ENCODE assay signal across 8 cellular contexts in the genomic region with DNA sequence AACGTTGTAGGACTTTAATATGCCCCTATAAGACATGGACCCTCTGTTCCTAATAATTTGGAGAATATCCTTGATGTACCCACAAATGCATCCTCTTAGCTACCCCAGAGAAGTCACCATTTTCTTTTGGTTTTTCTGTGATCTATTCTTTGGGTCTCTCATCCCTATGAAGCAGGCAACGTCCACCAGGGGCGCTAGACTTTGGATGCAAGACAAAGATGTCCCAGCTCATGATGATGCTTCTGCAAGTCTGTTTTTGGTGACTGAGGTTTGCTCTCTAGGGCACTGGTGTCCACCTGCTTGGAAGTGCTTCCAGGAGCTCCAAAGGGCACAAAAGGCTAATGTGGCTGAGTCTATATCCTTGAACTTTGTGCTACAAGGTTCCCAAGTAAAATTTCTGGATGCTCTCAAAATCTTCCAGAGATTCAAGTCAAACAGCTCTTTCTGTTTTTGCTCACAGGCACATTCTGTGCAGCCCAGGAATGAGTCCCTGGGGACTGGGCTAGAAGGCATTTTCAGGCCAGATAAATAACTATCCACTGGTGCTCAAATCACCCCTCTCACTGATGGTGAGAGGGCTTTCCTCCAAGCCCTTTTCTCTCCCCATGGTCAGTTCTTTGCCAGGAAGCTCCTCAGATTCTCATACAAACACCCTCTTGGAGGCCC.
DNase-seq lines count a peak whose midpoint lies in the region; ATAC-seq and TF ChIP-seq lines count a peak whose summit lies in the region.

No MANE protein-coding gene starts in this region.

- no peak overlapping the region for H2AFZ ChIP-seq in OCI-LY1 (ENCODE audit: low read length)

- H3K9ac ChIP-seq in OCI-LY1 (ENCODE audit: low read length): no peak overlapping the region

- no peak for TF ChIP-seq EP300 in ovary (IDR thresholded peaks at IDR 0.05)

- no peak for TF ChIP-seq POLR2A in ovary (IDR thresholded peaks at IDR 0.05)

- H3K9me2 ChIP-seq in OCI-LY1 (ENCODE audit: low read depth, low read length): no peaks in the 10 kb centered on the region

- H3K4me1 ChIP-seq in OCI-LY1 (ENCODE audit: insufficient read depth, low read length, severe bottlenecking) (no peaks in the 10 kb centered on the region), ovary (ENCODE audit: insufficient read depth) (no peaks in the 10 kb centered on the region)

- H3K9me3 ChIP-seq in OCI-LY1 (ENCODE audit: low read length): no peaks in the 10 kb centered on the region
- no peaks in the 10 kb centered on the region for H3K9me3 ChIP-seq in ovary

- TF ChIP-seq CTCF in OCI-LY1 (IDR thresholded peaks at IDR 0.05; ENCODE audit: low read length): peak; percentile 93
- peak in 48 of 56 donors; percentile 13 to 59 (median 34) for TF ChIP-seq CTCF in dorsolateral prefrontal cortex (IDR thresholded peaks at IDR 0.05 in 54 of 56, conservative IDR thresholded peaks at IDR 0.05 in 2 of 56; ENCODE audit: low read depth in 1 of 56, partially characterized antibody in 56 of 56)
- no peak for TF ChIP-seq CTCF in ovary (IDR thresholded peaks at IDR 0.05)

- H3K36me3 ChIP-seq in OCI-LY1 (ENCODE audit: insufficient read depth, low read length) (no peaks in the 10 kb centered on the region), ovary (no peaks in the 10 kb centered on the region)

- peak; percentile 69 for DNase-seq in activated CD8-positive, alpha-beta memory T cell treated with anti-CD3 and anti-CD28 coated beads, Interleukin-2, amount 50 U/mL, for 48 hours
- DNase-seq in activated CD8-positive, alpha-beta memory T cell treated with anti-CD3 and anti-CD28 coated beads for 24 hours: no peak
- DNase-seq in dorsolateral prefrontal cortex (peak in 1 of 10 donors; percentile 24), ovary (peak in 4 of 5 donors; percentile 14 to 68 (median 38)), COR-L47 (lab: John Stamatoyannopoulos, UW) (no peak), NCI-H345 (lab: John Stamatoyannopoulos, UW) (no peak)

- no peaks in the 10 kb centered on the region for H4K20me1 ChIP-seq in OCI-LY1 (ENCODE audit: insufficient read depth, low read length)

- H3K4me3 ChIP-seq in OCI-LY1 (ENCODE audit: low read depth, low read length, poor library complexity, severe bottlenecking) (no peak overlapping the region), dorsolateral prefrontal cortex (no peak overlapping the region), ovary (no peak overlapping the region)

- H3K79me2 ChIP-seq in OCI-LY1 (ENCODE audit: insufficient read depth, low read length): no peaks in the 10 kb centered on the region

- no peaks in the 10 kb centered on the region for H3F3A ChIP-seq in OCI-LY1 (ENCODE audit: insufficient read depth, low read length)

- H3K4me2 ChIP-seq in OCI-LY1 (ENCODE audit: low read length): no peak overlapping the region

- ATAC-seq in HG02938 (IDR thresholded peaks at IDR 0.05; ENCODE audit: unreplicated experiment): no peak

- H3K27ac ChIP-seq in OCI-LY1 (ENCODE audit: low read depth, low read length, poor library complexity, severe bottlenecking) (no peak overlapping the region), dorsolateral prefrontal cortex (no peak overlapping the region), ovary (no peak overlapping the region)

- intact Hi-C loops in dorsolateral prefrontal cortex (cut with DNase I): no loop called here
- intact Hi-C loops in ovary (cut with DNase I): no loop called here

- WGBS in ovary, 3 donors: 33 to 43% (median 40%) methylated on average over 3 of the region's 3 CpGs

- H3K27me3 ChIP-seq in OCI-LY1 (ENCODE audit: insufficient read depth, low read length): no peaks in the 10 kb centered on the region
- peaks cover 0 to 2% (median 0%) of the 10 kb centered on the region in 45 donors for H3K27me3 ChIP-seq in dorsolateral prefrontal cortex
- H3K27me3 ChIP-seq in ovary: no peaks in the 10 kb centered on the region

Comparison
In these comparisons a context has a peak if more than half of its experiments do, and no peak if none do; other contexts are left out.
1. DNase-seq: peak in activated CD8-positive, alpha-beta memory T cell treated with anti-CD3 and anti-CD28 coated beads, Interleukin-2, amount 50 U/mL, for 48 hours (single experiment) and ovary (4 of 5); none in activated CD8-positive, alpha-beta memory T cell treated with anti-CD3 and anti-CD28 coated beads for 24 hours (single experiment), COR-L47 (single experiment) and NCI-H345 (single experiment).
2. CTCF ChIP-seq: peak in OCI-LY1 (single experiment) and dorsolateral prefrontal cortex (48 of 56); none in ovary (0 of 3).